In the genomic region with DNA sequence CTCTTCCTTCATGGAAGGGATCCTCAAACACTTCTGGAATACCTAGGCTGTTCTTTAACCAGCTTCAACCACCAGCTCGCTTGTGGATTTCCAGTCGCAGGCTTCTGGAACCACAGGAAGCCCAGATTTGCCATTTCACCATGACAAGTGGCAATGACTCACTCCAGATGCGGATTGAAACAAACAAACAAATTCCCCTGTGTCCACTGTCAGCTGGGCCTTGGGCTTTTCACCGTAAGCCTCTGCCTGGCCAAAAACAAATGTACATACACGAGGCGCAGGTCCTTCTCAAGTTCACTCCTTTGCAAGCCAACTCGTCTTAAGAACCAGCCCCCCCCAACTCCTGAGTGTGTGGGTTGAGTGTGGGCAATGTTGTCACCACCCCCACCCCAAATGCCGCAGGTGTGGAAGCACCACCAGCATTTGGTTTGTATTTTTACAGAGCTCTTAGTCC, we compare ENCODE assay signal across 9 cellular contexts. TPM values are rescaled to one million over a fixed set of nuclear protein-coding genes. Genes with fewer than 3 reads are reported as not detected.
A peak's percentile ranks its signal among the peaks of the same experiment; 100 is the strongest.
DNase-seq lines count a peak whose midpoint lies in the region; ATAC-seq, FAIRE-seq and TF ChIP-seq lines count a peak whose summit lies in the region.
"Had no signal": no experiment of that assay in that cellular context is flagged by ENCODE, and none has a peak within 500 bp of the region (broad histone marks: within the 10 kb centered on the region; RNA-seq: fewer than 3 reads in every experiment).

No MANE protein-coding gene starts in this region.

- peaks cover 32% of the 10 kb centered on the region for H3K4me1 ChIP-seq in mesodermal cell (ENCODE audit: control insufficient read depth, insufficient read depth, low read length, poor library complexity, severe bottlenecking)

- no peaks in the 10 kb centered on the region for H3K9me3 ChIP-seq in mesodermal cell (ENCODE audit: control insufficient read depth, low read length)
- H3K9me3 ChIP-seq: body of pancreas had no signal

- 46 to 62% methylated on average over 3 of the region's 8 CpGs for WGBS in mesodermal cell (ENCODE audit: insufficient coverage in 2 of 2), 2 experiments

- TF ChIP-seq CTCF in bronchial epithelial cell (IDR thresholded peaks at IDR 0.05; ENCODE audit: insufficient read depth, low read length, severe bottlenecking), result no peak

- ATAC-seq in HG02678 (IDR thresholded peaks at IDR 0.05; ENCODE audit: unreplicated experiment), result no peak
- ATAC-seq: body of pancreas had no signal

- no peak for FAIRE-seq in bronchial epithelial cell (lab: Jason Lieb, UNC)

- H3K36me3 ChIP-seq in bronchial epithelial cell (ENCODE audit: control insufficient read depth, insufficient read depth, low read length) (peaks cover 15% of the 10 kb centered on the region), mesodermal cell (ENCODE audit: control insufficient read depth, insufficient read depth, low read length) (peaks cover 33% of the 10 kb centered on the region)

- H3K4me3 ChIP-seq in bronchial epithelial cell (ENCODE audit: low read depth, low read length), result no peak overlapping the region
- H3K4me3 ChIP-seq in mesodermal cell (ENCODE audit: extremely low read depth, insufficient read depth, low read length, poor library complexity, severe bottlenecking), result peak overlapping the region; percentile 40
- H3K4me3 ChIP-seq: body of pancreas had no signal

- no peaks in the 10 kb centered on the region for H3K27me3 ChIP-seq in bronchial epithelial cell (ENCODE audit: control insufficient read depth, insufficient read depth, low read length)
- H3K27me3 ChIP-seq: body of pancreas had no signal

- DNase-seq in stimulated activated CD8-positive, alpha-beta memory T cell treated with anti-CD3 and anti-CD28 coated beads, Interleukin-12 subunit alpha, Interleukin-12 subunit beta, amount 100 ng/mL, for 4 hours (ENCODE audit: low read depth), result peak; percentile 10
- DNase-seq in stimulated activated CD8-positive, alpha-beta memory T cell treated with anti-CD3 and anti-CD28 coated beads, Interleukin-4, amount 100 ng/mL, for 48 hours, result no peak
- DNase-seq in bronchial epithelial cell (ENCODE audit: low read depth), result peak; percentile 75
- DNase-seq in cerebellar cortex (ENCODE audit: low spot score), result no peak
- no peak for DNase-seq in NCI-H526 treated with DMSO at 0.1 percent for 48 hours (lab: John Stamatoyannopoulos, UW)
- DNase-seq in DMS153 treated with DMSO at 0.1 percent for 48 hours (lab: John Stamatoyannopoulos, UW; ENCODE audit: unreplicated experiment), result no peak

- H3K27ac ChIP-seq in mesodermal cell (ENCODE audit: low read depth, low read length, severe bottlenecking), result peak overlapping the region; percentile 92

RNA-seq across cellular contexts. Expression of gene BCL6, which starts 8.8 kb away (rescaled TPM):
- 6.8 and 9.0 TPM in 2 replicates for total RNA-seq in bronchial epithelial cell
- 25.4 TPM for polyA plus RNA-seq in mesodermal cell (2013, experiment 1 of 2)
- 18.0 TPM for polyA plus RNA-seq in mesodermal cell (2013, experiment 2 of 2)

RNA-seq across cellular contexts. Expression of gene RTP2, which starts 34.1 kb away (rescaled TPM):
- not detected in 2 replicates for total RNA-seq in bronchial epithelial cell
- not detected for polyA plus RNA-seq in mesodermal cell (2013, experiment 1 of 2)
- polyA plus RNA-seq in mesodermal cell (2013, experiment 2 of 2), result not detected
- total RNA-seq: body of pancreas had no signal

Comparison
In these comparisons a context has a peak if more than half of its experiments do, and no peak if none do; other contexts are left out.
1. DNase-seq: peak in stimulated activated CD8-positive, alpha-beta memory T cell treated with anti-CD3 and anti-CD28 coated beads, Interleukin-12 subunit alpha, Interleukin-12 subunit beta, amount 100 ng/mL, for 4 hours (single experiment) and bronchial epithelial cell (single experiment); none in stimulated activated CD8-positive, alpha-beta memory T cell treated with anti-CD3 and anti-CD28 coated beads, Interleukin-4, amount 100 ng/mL, for 48 hours (single experiment), cerebellar cortex (single experiment), NCI-H526 treated with DMSO at 0.1 percent for 48 hours (single experiment) and DMS153 treated with DMSO at 0.1 percent for 48 hours (single experiment).